ENCODE assay signal across 8 cellular contexts in genomic region chr3:39147711-39148115, GRCh38. TPM values are rescaled to one million over a fixed set of nuclear protein-coding genes. Genes with fewer than 3 reads are reported as not detected.
DNase-seq lines count a peak whose midpoint lies in the region; ATAC-seq and TF ChIP-seq lines count a peak whose summit lies in the region.

No MANE protein-coding gene starts in this region.

- peaks cover 82% of the 10 kb centered on the region for H3K4me1 Mint-ChIP-seq in nephron progenitor cell

- H3K4me3 Mint-ChIP-seq in nephron progenitor cell: peak overlapping the region; percentile 73

- intact Hi-C loops in dorsolateral prefrontal cortex (cut with DNase I): loop anchor here in 1 of 2 donors (2.0 kb wide), 1 partner anchor 35 kb away; no protein-coding TSS in a partner anchor

- peak overlapping the region; percentile 99 for H3K27ac Mint-ChIP-seq in nephron progenitor cell

- peaks cover 27% of the 10 kb centered on the region for H3K36me3 Mint-ChIP-seq in nephron progenitor cell (ENCODE audit: low read depth)

- no peaks in the 10 kb centered on the region for H3K9me3 Mint-ChIP-seq in nephron progenitor cell

- H3K27me3 ChIP-seq in dorsolateral prefrontal cortex: no peaks in the 10 kb centered on the region

- ATAC-seq in HG02798 (IDR thresholded peaks at IDR 0.05; ENCODE audit: poor library complexity, unreplicated experiment) (peak; percentile 23), GM18520 (IDR thresholded peaks at IDR 0.05; ENCODE audit: unreplicated experiment) (no peak)

- H3K27me3 Mint-ChIP-seq in nephron progenitor cell (ENCODE audit: low read depth, poor library complexity): no peaks in the 10 kb centered on the region

- peak overlapping the region in 32 of 59 donors; percentile 1 to 99 (median 26) for H3K4me3 ChIP-seq in dorsolateral prefrontal cortex

- H3K27ac ChIP-seq in dorsolateral prefrontal cortex: peak overlapping the region; percentile 34 to 100 (median 97)

- DNase-seq in activated CD4-positive, alpha-beta T cell treated with anti-CD3 and anti-CD28 coated beads for 48 hours: peak; percentile 57
- no peak for DNase-seq in activated CD4-positive, alpha-beta T cell treated with anti-CD3 and anti-CD28 coated beads, Interleukin-2, amount 50 U/mL, for 4 hours
- DNase-seq in SKM-1 treated with dmso at 0.1 percent for 144 hours (lab: John Stamatoyannopoulos, UW; ENCODE audit: unreplicated experiment) (peak; percentile 67), dorsolateral prefrontal cortex (no peak), nephron progenitor cell (no peak), SW480 (ENCODE audit: low spot score) (no peak)

- TF ChIP-seq CTCF in dorsolateral prefrontal cortex (IDR thresholded peaks at IDR 0.05 in 54 of 56, conservative IDR thresholded peaks at IDR 0.05 in 2 of 56; ENCODE audit: low read depth in 1 of 56, partially characterized antibody in 56 of 56) (no peak), nephron progenitor cell (IDR thresholded peaks at IDR 0.05) (no peak)

RNA-seq across cellular contexts. Expression of gene CSRNP1, which starts 5.7 kb away (rescaled TPM):
- 10 to 100 TPM; 10.1 to 52.4 (median 18.1) TPM for total RNA-seq in dorsolateral prefrontal cortex

RNA-seq across cellular contexts. Expression of gene TTC21A, which starts 40.2 kb away (rescaled TPM):
- 10 to 100 TPM; 12.8 to 44.7 (median 24.4) TPM for total RNA-seq in dorsolateral prefrontal cortex

RNA-seq across cellular contexts. Expression of gene GORASP1, which starts 40.3 kb away (rescaled TPM):
- 10 to 100 TPM; 52.3 to 94.4 (median 70.3) TPM for total RNA-seq in dorsolateral prefrontal cortex

RNA-seq across cellular contexts. Expression of gene XIRP1, which starts 44.7 kb away (rescaled TPM):
- total RNA-seq in dorsolateral prefrontal cortex: under 1 TPM in 41 of 120 experiments, not detected in 79; 0.06 to 0.38 (median 0.17) TPM

Comparison
In these comparisons a context has a peak if more than half of its experiments do, and no peak if none do; other contexts are left out.
1. DNase-seq: peak in activated CD4-positive, alpha-beta T cell treated with anti-CD3 and anti-CD28 coated beads for 48 hours (single experiment) and SKM-1 treated with dmso at 0.1 percent for 144 hours (single experiment); none in activated CD4-positive, alpha-beta T cell treated with anti-CD3 and anti-CD28 coated beads, Interleukin-2, amount 50 U/mL, for 4 hours (0 of 2), dorsolateral prefrontal cortex (0 of 10), nephron progenitor cell (single experiment) and SW480 (single experiment).